ENCODE assay signal across 8 cellular contexts in genomic region chr5:54520438-54520846, GRCh38. TPM values are rescaled to one million over a fixed set of nuclear protein-coding genes. Genes with fewer than 3 reads are reported as not detected.
DNase-seq lines count a peak whose midpoint lies in the region; ATAC-seq and TF ChIP-seq lines count a peak whose summit lies in the region.

No MANE protein-coding gene starts in this region.

- H3K27me3 ChIP-seq in right atrium auricular region (no peaks in the 10 kb centered on the region), sigmoid colon (no peaks in the 10 kb centered on the region)

- peaks cover 66% of the 10 kb centered on the region for H3K4me1 Mint-ChIP-seq in activated T-cell treated with anti-CD3 and anti-CD28 coated beads, Interleukin-2, amount 50 U/mL, for 4 hours (ENCODE audit: low read depth)
- peaks cover 56% of the 10 kb centered on the region for H3K4me1 Mint-ChIP-seq in activated CD8-positive, alpha-beta T cell treated with anti-CD3 and anti-CD28 coated beads, Interleukin-2, amount 10 ng/mL, durations not matched to agents 7 days and 5 days (ENCODE audit: low read depth)

- H3K4me3 ChIP-seq in right atrium auricular region (peak overlapping the region; percentile 92 to 99), sigmoid colon (peak overlapping the region; percentile 84 to 99 (median 96))

- TF ChIP-seq EP300 in sigmoid colon (IDR thresholded peaks at IDR 0.05) = no peak

- H3K4me3 Mint-ChIP-seq in activated T-cell treated with anti-CD3 and anti-CD28 coated beads, Interleukin-2, amount 50 U/mL, for 4 hours = peak overlapping the region; percentile 76
- H3K4me3 Mint-ChIP-seq in activated CD8-positive, alpha-beta T cell treated with anti-CD3 and anti-CD28 coated beads, Interleukin-2, amount 10 ng/mL, durations not matched to agents 7 days and 5 days = peak overlapping the region; percentile 79

- no peak for ATAC-seq in activated T-cell treated with anti-CD3 and anti-CD28 coated beads, Interleukin-2, amount 50 U/mL, for 4 hours
- no peak for ATAC-seq in activated CD8-positive, alpha-beta T cell treated with anti-CD3 and anti-CD28 coated beads, Interleukin-2, amount 10 ng/mL, durations not matched to agents 7 days and 5 days
- no peak for ATAC-seq in GM21390 (IDR thresholded peaks at IDR 0.05; ENCODE audit: unreplicated experiment)
- no peak for ATAC-seq in HG03565 (IDR thresholded peaks at IDR 0.05; ENCODE audit: unreplicated experiment)

- TF ChIP-seq POLR2A in sigmoid colon (IDR thresholded peaks at IDR 0.05) = peak in 1 of 2 donors; percentile 16

- H3K36me3 Mint-ChIP-seq in activated T-cell treated with anti-CD3 and anti-CD28 coated beads, Interleukin-2, amount 50 U/mL, for 4 hours (ENCODE audit: insufficient read depth) = peaks cover 2% of the 10 kb centered on the region
- peaks cover 47% of the 10 kb centered on the region for H3K36me3 Mint-ChIP-seq in activated CD8-positive, alpha-beta T cell treated with anti-CD3 and anti-CD28 coated beads, Interleukin-2, amount 10 ng/mL, durations not matched to agents 7 days and 5 days (ENCODE audit: low read depth)

- intact Hi-C loops in sigmoid colon (cut with DNase I) = loop anchor here (10.0 kb wide), 1 partner anchor 644 kb away; the partner anchor contains the start of gene GPX8

- H3K27me3 Mint-ChIP-seq in activated T-cell treated with anti-CD3 and anti-CD28 coated beads, Interleukin-2, amount 50 U/mL, for 4 hours (ENCODE audit: low read depth) = no peaks in the 10 kb centered on the region
- H3K27me3 Mint-ChIP-seq in activated CD8-positive, alpha-beta T cell treated with anti-CD3 and anti-CD28 coated beads, Interleukin-2, amount 10 ng/mL, durations not matched to agents 7 days and 5 days (ENCODE audit: low read depth) = peaks cover 4% of the 10 kb centered on the region

- DNase-seq in activated T-cell treated with anti-CD3 and anti-CD28 coated beads, Interleukin-2, amount 50 U/mL, for 4 hours = no peak
- DNase-seq in activated T-cell treated with anti-CD3 and anti-CD28 coated beads for 4 hours = no peak
- no peak for DNase-seq in activated CD8-positive, alpha-beta T cell treated with anti-CD3 and anti-CD28 coated beads, Interleukin-2, amount 10 ng/mL, durations not matched to agents 7 days and 5 days
- no peak for DNase-seq in right atrium auricular region (ENCODE audit: low spot score)
- no peak for DNase-seq in sigmoid colon
- no peak for DNase-seq in NCI-H1105 (lab: John Stamatoyannopoulos, UW)

- no peak for TF ChIP-seq CTCF in right atrium auricular region (IDR thresholded peaks at IDR 0.05)
- TF ChIP-seq CTCF in sigmoid colon (IDR thresholded peaks at IDR 0.05) = no peak

- H3K27ac ChIP-seq in right atrium auricular region (peak overlapping the region; percentile 49 to 91), sigmoid colon (peak overlapping the region; percentile 92 to 99 (median 96))

- H3K9me3 Mint-ChIP-seq in activated T-cell treated with anti-CD3 and anti-CD28 coated beads, Interleukin-2, amount 50 U/mL, for 4 hours = no peaks in the 10 kb centered on the region
- no peaks in the 10 kb centered on the region for H3K9me3 Mint-ChIP-seq in activated CD8-positive, alpha-beta T cell treated with anti-CD3 and anti-CD28 coated beads, Interleukin-2, amount 10 ng/mL, durations not matched to agents 7 days and 5 days (ENCODE audit: insufficient read depth)

- H3K4me1 ChIP-seq in right atrium auricular region (peaks cover 0 to 75% of the 10 kb centered on the region in 2 donors), sigmoid colon (peaks cover 0 to 70% (median 60%) of the 10 kb centered on the region in 4 donors)

- POLR2A ChIA-PET in activated CD8-positive, alpha-beta T cell treated with anti-CD3 and anti-CD28 coated beads, Interleukin-2, amount 10 ng/mL, durations not matched to agents 7 days and 5 days (lab: Charles Lee) = no interaction called here

- H3K9me3 ChIP-seq in right atrium auricular region (no peaks in the 10 kb centered on the region), sigmoid colon (no peaks in the 10 kb centered on the region)

- 34 to 60% methylated on average over 7 of the region's 7 CpGs for WGBS in sigmoid colon, 2 donors

- no peaks in the 10 kb centered on the region for H3K36me3 ChIP-seq in right atrium auricular region
- H3K36me3 ChIP-seq in sigmoid colon = peaks cover 0 to 3% (median 0%) of the 10 kb centered on the region in 4 donors

- CTCF ChIA-PET in activated CD8-positive, alpha-beta T cell treated with anti-CD3 and anti-CD28 coated beads, Interleukin-2, amount 10 ng/mL, durations not matched to agents 7 days and 5 days (lab: Charles Lee) = interaction anchor here (5.3 kb wide), 1 partner anchor 324 kb away, joined by 142 read pairs; no protein-coding TSS in a partner anchor

- H3K27ac Mint-ChIP-seq in activated CD8-positive, alpha-beta T cell treated with anti-CD3 and anti-CD28 coated beads, Interleukin-2, amount 10 ng/mL, durations not matched to agents 7 days and 5 days = no peak overlapping the region

RNA-seq across cellular contexts. Expression of gene SNX18, which starts 2.9 kb away (rescaled TPM):
- total RNA-seq in activated T-cell treated with anti-CD3 and anti-CD28 coated beads, Interleukin-2, amount 50 U/mL, for 4 hours = 10 to 100 TPM; 10.2 to 11.7 (median 10.9) TPM
- total RNA-seq in activated CD8-positive, alpha-beta T cell treated with anti-CD3 and anti-CD28 coated beads, Interleukin-2, amount 10 ng/mL, durations not matched to agents 7 days and 5 days = 10 to 100 TPM; 17.1 to 19.3 TPM
- 10 to 100 TPM; 15.8 to 22.2 TPM for total RNA-seq in right atrium auricular region
- 10 to 100 TPM; 37.8 to 51.3 (median 46.1) TPM for total RNA-seq in sigmoid colon
- 1 to 10 TPM; 3.9 to 6.5 (median 5.4) TPM for polyA plus RNA-seq in sigmoid colon
